Comparison of ENCODE assay signal across 9 cellular contexts in genomic region chr11:85752890-85753581, GRCh38. TPM values are rescaled to one million over a fixed set of nuclear protein-coding genes. Genes with fewer than 3 reads are reported as not detected.
DNase-seq lines count a peak whose midpoint lies in the region; ATAC-seq and TF ChIP-seq lines count a peak whose summit lies in the region.
"Had no signal": no experiment of that assay in that cellular context is flagged by ENCODE, and none has a peak within 500 bp of the region (broad histone marks: within the 10 kb centered on the region; RNA-seq: fewer than 3 reads in every experiment).

No MANE protein-coding gene starts in this region.

- H3K4me1 Mint-ChIP-seq in CD4-positive, CD25-positive, alpha-beta regulatory T cell = peaks cover 37 to 94% (median 76%) of the 10 kb centered on the region in 4 donors
- peaks cover 96% of the 10 kb centered on the region for H3K4me1 Mint-ChIP-seq in activated naive CD4-positive, alpha-beta T cell treated with anti-CD3 and anti-CD28 coated beads, Interleukin-2, amount 50 U/mL, for 24 hours
- peaks cover 14% of the 10 kb centered on the region for H3K4me1 Mint-ChIP-seq in endodermal cell

- no peak for TF ChIP-seq CTCF in hepatocyte (IDR thresholded peaks at IDR 0.05; ENCODE audit: poor library complexity)
- TF ChIP-seq CTCF in endodermal cell (conservative IDR thresholded peaks at IDR 0.05) = no peak

- H3K27ac Mint-ChIP-seq in CD4-positive, CD25-positive, alpha-beta regulatory T cell = peak overlapping the region; percentile 85 to 96 (median 96)
- peak overlapping the region; percentile 85 for H3K27ac Mint-ChIP-seq in activated naive CD4-positive, alpha-beta T cell treated with anti-CD3 and anti-CD28 coated beads, Interleukin-2, amount 50 U/mL, for 24 hours
- no peak overlapping the region for H3K27ac Mint-ChIP-seq in endodermal cell

- peak overlapping the region; percentile 78 for H3K4me3 ChIP-seq in CD4-positive, CD25-positive, alpha-beta regulatory T cell (ENCODE audit: low read depth, low read length)
- H3K4me3 ChIP-seq in hepatocyte (no peak overlapping the region), endodermal cell (ENCODE audit: low read length) (no peak overlapping the region)

- 96% methylated on average over 7 of the region's 7 CpGs for WGBS in hepatocyte (ENCODE audit: low lambda C conversion rate, missing lambda C conversion rate)
- 92 to 99% methylated on average over 6 of the region's 7 CpGs for WGBS in endodermal cell (ENCODE audit: insufficient coverage in 1 of 2, insufficient read length in 1 of 2), 2 experiments

- peaks cover 6% of the 10 kb centered on the region for H3K27me3 Mint-ChIP-seq in CD4-positive, CD25-positive, alpha-beta regulatory T cell
- no peaks in the 10 kb centered on the region for H3K27me3 Mint-ChIP-seq in activated naive CD4-positive, alpha-beta T cell treated with anti-CD3 and anti-CD28 coated beads, Interleukin-2, amount 50 U/mL, for 24 hours
- peaks cover 45% of the 10 kb centered on the region for H3K27me3 Mint-ChIP-seq in endodermal cell (ENCODE audit: insufficient read depth)

- no peaks in the 10 kb centered on the region for H3K27me3 ChIP-seq in CD4-positive, CD25-positive, alpha-beta regulatory T cell (ENCODE audit: control insufficient read depth, insufficient read depth, low read length)
- H3K27me3 ChIP-seq in hepatocyte = no peaks in the 10 kb centered on the region
- peaks cover 43% of the 10 kb centered on the region for H3K27me3 ChIP-seq in endodermal cell (ENCODE audit: control insufficient read depth, insufficient read depth, low read length, poor library complexity, severe bottlenecking)

- no peaks in the 10 kb centered on the region for H4K20me1 ChIP-seq in hepatocyte (ENCODE audit: insufficient read depth, poor library complexity, severe bottlenecking)

- H3K4me2 ChIP-seq in hepatocyte = no peak overlapping the region

- H3K4me3 Mint-ChIP-seq in CD4-positive, CD25-positive, alpha-beta regulatory T cell = peak overlapping the region; percentile 78 to 88 (median 85)
- peak overlapping the region; percentile 77 for H3K4me3 Mint-ChIP-seq in activated naive CD4-positive, alpha-beta T cell treated with anti-CD3 and anti-CD28 coated beads, Interleukin-2, amount 50 U/mL, for 24 hours
- no peak overlapping the region for H3K4me3 Mint-ChIP-seq in endodermal cell

- no peak overlapping the region for H2AFZ ChIP-seq in hepatocyte

- H3K4me1 ChIP-seq in CD4-positive, CD25-positive, alpha-beta regulatory T cell (ENCODE audit: control insufficient read depth, insufficient read depth, low read length, poor library complexity, severe bottlenecking) = peaks cover 74% of the 10 kb centered on the region
- H3K4me1 ChIP-seq in hepatocyte (ENCODE audit: insufficient read depth) = no peaks in the 10 kb centered on the region
- H3K4me1 ChIP-seq in endodermal cell (ENCODE audit: control insufficient read depth, insufficient read depth, low read length) = no peaks in the 10 kb centered on the region

- H3K36me3 Mint-ChIP-seq in CD4-positive, CD25-positive, alpha-beta regulatory T cell = no peaks in the 10 kb centered on the region
- H3K36me3 Mint-ChIP-seq in activated naive CD4-positive, alpha-beta T cell treated with anti-CD3 and anti-CD28 coated beads, Interleukin-2, amount 50 U/mL, for 24 hours = peaks cover 10% of the 10 kb centered on the region
- H3K36me3 Mint-ChIP-seq in endodermal cell (ENCODE audit: low read depth) = no peaks in the 10 kb centered on the region

- no peak overlapping the region for H3K9ac ChIP-seq in endodermal cell (ENCODE audit: extremely low read depth, low read length, poor library complexity, severe bottlenecking)

- no peaks in the 10 kb centered on the region for H3K79me2 ChIP-seq in hepatocyte

- DNase-seq in CD4-positive, CD25-positive, alpha-beta regulatory T cell = peak; percentile 86 to 99 (median 98)
- peak; percentile 33 to 74 (median 58) for DNase-seq in activated CD4-positive, CD25-positive, alpha-beta regulatory T cell (lab: John Stamatoyannopoulos, UW)
- peak; percentile 37 to 80 for DNase-seq in stimulated activated CD4-positive, alpha-beta T cell treated with anti-CD3 and anti-CD28 coated beads, Interleukin-1b, Interleukin-23, amount 100 ng/mL, for 1 hour (ENCODE audit: low read depth in 2 of 2)
- DNase-seq in hepatocyte (ENCODE audit: low spot score) (no peak), endodermal cell (no peak)
- DNase-seq: foreskin fibroblast had no signal

- ATAC-seq in CD4-positive, CD25-positive, alpha-beta regulatory T cell (ENCODE audit: low read depth in 2 of 2) = peak; percentile 98
- ATAC-seq in HG03378 (IDR thresholded peaks at IDR 0.05; ENCODE audit: unreplicated experiment) (no peak), GM19467 (IDR thresholded peaks at IDR 0.05; ENCODE audit: unreplicated experiment) (no peak)

- peaks cover 0 to 2% (median 0%) of the 10 kb centered on the region in 7 donors for H3K9me3 Mint-ChIP-seq in CD4-positive, CD25-positive, alpha-beta regulatory T cell
- peaks cover 4% of the 10 kb centered on the region for H3K9me3 Mint-ChIP-seq in activated naive CD4-positive, alpha-beta T cell treated with anti-CD3 and anti-CD28 coated beads, Interleukin-2, amount 50 U/mL, for 24 hours
- no peaks in the 10 kb centered on the region for H3K9me3 Mint-ChIP-seq in endodermal cell

- no peaks in the 10 kb centered on the region for H3K9me2 ChIP-seq in hepatocyte (replicated peaks; ENCODE audit: insufficient read depth)

- peak overlapping the region; percentile 75 for H3K27ac ChIP-seq in CD4-positive, CD25-positive, alpha-beta regulatory T cell (ENCODE audit: insufficient read depth, low read length, poor library complexity, severe bottlenecking)
- no peak overlapping the region for H3K27ac ChIP-seq in hepatocyte
- no peak overlapping the region for H3K27ac ChIP-seq in endodermal cell (ENCODE audit: low read depth, low read length)

- H3K9me3 ChIP-seq in CD4-positive, CD25-positive, alpha-beta regulatory T cell (ENCODE audit: control insufficient read depth in 2 of 2, low read length in 2 of 2) = no peaks in the 10 kb centered on the region
- H3K9me3 ChIP-seq in hepatocyte (ENCODE audit: low read depth) (no peaks in the 10 kb centered on the region), endodermal cell (ENCODE audit: control insufficient read depth, low read length) (no peaks in the 10 kb centered on the region)

- H3K36me3 ChIP-seq in CD4-positive, CD25-positive, alpha-beta regulatory T cell (ENCODE audit: control insufficient read depth, insufficient read depth, low read length) = no peaks in the 10 kb centered on the region
- H3K36me3 ChIP-seq in hepatocyte (replicated peaks; ENCODE audit: insufficient read depth, low read depth) (no peaks in the 10 kb centered on the region), endodermal cell (ENCODE audit: control insufficient read depth, insufficient read depth, low read length) (no peaks in the 10 kb centered on the region)

RNA-seq across cellular contexts. Expression of gene SYTL2, which starts 57.9 kb away (rescaled TPM):
- 40.0 TPM for total RNA-seq in CD4-positive, CD25-positive, alpha-beta regulatory T cell
- 1 to 10 TPM; 4.5 to 6.8 (median 5.1) TPM for polyA plus RNA-seq in CD4-positive, CD25-positive, alpha-beta regulatory T cell
- total RNA-seq in hepatocyte (66.6 and 73.6 TPM in 2 replicates), endodermal cell (1 to 10 TPM; 1.7 to 3.4 TPM)
- polyA plus RNA-seq in hepatocyte = 8.2 and 8.9 TPM in 2 replicates
- polyA plus RNA-seq in endodermal cell (2013, experiment 1 of 2) = 11.5 TPM
- 11.2 TPM for polyA plus RNA-seq in endodermal cell (2013, experiment 2 of 2)

Comparison
In these comparisons a context has a peak if more than half of its experiments do, and no peak if none do; other contexts are left out.
1. ATAC-seq: peak in CD4-positive, CD25-positive, alpha-beta regulatory T cell (2 of 2); none in HG03378 (single experiment) and GM19467 (single experiment).
2. DNase-seq: peak in CD4-positive, CD25-positive, alpha-beta regulatory T cell (3 of 3), activated CD4-positive, CD25-positive, alpha-beta regulatory T cell (4 of 4) and stimulated activated CD4-positive, alpha-beta T cell treated with anti-CD3 and anti-CD28 coated beads, Interleukin-1b, Interleukin-23, amount 100 ng/mL, for 1 hour (2 of 2); none in hepatocyte (single experiment) and endodermal cell (single experiment).